ENCODE assay signal across 25 cellular contexts in the genomic region with DNA sequence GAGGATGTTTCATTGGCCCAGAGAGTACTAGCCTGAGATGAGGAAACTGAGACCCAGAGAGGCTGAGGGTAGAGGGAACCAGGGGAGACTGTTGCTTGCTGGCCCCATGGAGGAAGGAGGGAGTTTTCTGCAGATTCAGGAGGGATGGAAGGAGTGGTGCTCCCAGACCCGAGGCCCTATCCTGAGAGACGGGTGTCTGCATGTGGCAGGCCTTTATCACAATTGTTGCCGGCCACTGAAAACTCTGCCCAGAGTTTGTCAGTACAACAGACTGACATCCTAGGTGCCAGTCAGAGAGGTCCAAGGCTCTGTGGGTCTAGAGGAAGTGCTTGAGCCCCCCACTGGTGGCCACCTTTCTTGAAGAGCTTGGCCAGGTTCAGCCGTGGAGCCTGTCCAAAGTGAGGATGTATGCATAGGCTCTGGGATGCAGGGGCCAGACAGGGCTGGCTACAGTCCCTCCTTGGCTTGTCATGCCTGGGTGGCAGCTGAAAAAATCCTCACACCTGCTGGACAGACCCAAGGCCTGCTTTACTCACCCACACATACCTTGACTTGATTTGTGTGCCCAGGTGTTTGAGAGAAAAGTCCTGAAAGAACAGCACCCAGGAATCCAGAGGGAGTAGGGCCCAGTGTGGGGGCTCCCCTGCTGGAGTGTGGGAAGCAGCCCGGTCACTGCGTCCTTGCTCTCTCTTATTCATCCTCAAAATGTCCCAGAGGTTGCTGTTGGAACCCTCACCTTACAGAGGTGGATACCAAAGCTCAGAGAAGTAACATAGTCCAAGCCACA.
"Had no signal": no experiment of that assay in that cellular context is flagged by ENCODE, and none has a peak within 500 bp of the region (broad histone marks: within the 10 kb centered on the region; RNA-seq: fewer than 3 reads in every experiment).

No MANE protein-coding gene starts in this region.

- H3K4me3 Mint-ChIP-seq: immature natural killer cell; naive thymus-derived CD4-positive, alpha-beta T cell; natural killer cell treated with Interleukin-12 subunit alpha and Interleukin-12 subunit beta and Interleukin-15 and Interleukin-18, amount 100 ng/mL, for 72 hours; stimulated activated effector memory CD8-positive, alpha-beta T cell treated with anti-CD3 and anti-CD28 coated beads, Interleukin-12 subunit alpha, Interleukin-12 subunit beta, amount 100 ng/mL, for 72 hours had no signal

- ATAC-seq: mucosa of descending colon; naive thymus-derived CD4-positive, alpha-beta T cell; natural killer cell treated with Interleukin-12 subunit alpha and Interleukin-12 subunit beta and Interleukin-15 and Interleukin-18, amount 100 ng/mL, for 72 hours; psoas muscle; sciatic nerve had no signal

- H3K36me3 ChIP-seq: heart left ventricle, left ventricle myocardium inferior, stomach, thyroid gland, transverse colon, upper lobe of left lung, vagina had no signal

- H3K36me3 Mint-ChIP-seq: naive thymus-derived CD4-positive, alpha-beta T cell; natural killer cell treated with Interleukin-12 subunit alpha and Interleukin-12 subunit beta and Interleukin-15 and Interleukin-18, amount 100 ng/mL, for 72 hours; stimulated activated effector memory CD8-positive, alpha-beta T cell treated with anti-CD3 and anti-CD28 coated beads, Interleukin-12 subunit alpha, Interleukin-12 subunit beta, amount 100 ng/mL, for 72 hours had no signal

- H3K4me3 ChIP-seq: heart left ventricle, left ventricle myocardium inferior, lung, mucosa of descending colon, psoas muscle, skin epidermis, stomach, testis, thyroid gland, transverse colon, upper lobe of left lung, vagina had no signal

- DNase-seq: heart left ventricle; hypothalamus; immature natural killer cell; left ventricle myocardium inferior; midbrain; mucosa of descending colon; naive thymus-derived CD4-positive, alpha-beta T cell; nucleus accumbens; psoas muscle; stimulated activated CD4-positive, alpha-beta T cell treated with anti-CD3 and anti-CD28 coated beads, Interleukin-12 subunit alpha, Interleukin-12 subunit beta, amount 100 ng/mL, for 4 hours; stimulated activated CD4-positive, alpha-beta T cell treated with anti-CD3 and anti-CD28 coated beads, Interleukin-15, amount 100 ng/mL, for 24 hours; stimulated activated CD4-positive, alpha-beta T cell treated with anti-CD3 and anti-CD28 coated beads, Interleukin-4, amount 100 ng/mL, for 24 hours; stimulated activated naive CD4-positive, alpha-beta T cell; stomach; testis; thyroid gland; transverse colon; upper lobe of left lung had no signal

- H3K27ac ChIP-seq: heart left ventricle, left ventricle myocardium inferior, parathyroid adenoma, psoas muscle, skin epidermis, stomach, testis, thyroid gland, transverse colon, upper lobe of left lung, vagina had no signal

- H3K4me1 ChIP-seq: left ventricle myocardium inferior, parathyroid adenoma, psoas muscle, stomach, testis, transverse colon, upper lobe of left lung, vagina had no signal

- H3K9me3 ChIP-seq: psoas muscle, testis, thyroid gland, transverse colon, vagina had no signal

- H3K9me3 Mint-ChIP-seq: natural killer cell treated with Interleukin-12 subunit alpha and Interleukin-12 subunit beta and Interleukin-15 and Interleukin-18, amount 100 ng/mL, for 72 hours; stimulated activated effector memory CD8-positive, alpha-beta T cell treated with anti-CD3 and anti-CD28 coated beads, Interleukin-12 subunit alpha, Interleukin-12 subunit beta, amount 100 ng/mL, for 72 hours had no signal

- H3K9ac ChIP-seq: parathyroid adenoma had no signal

- H3K79me2 ChIP-seq: parathyroid adenoma had no signal

- H3K4me1 Mint-ChIP-seq: immature natural killer cell; naive thymus-derived CD4-positive, alpha-beta T cell; stimulated activated effector memory CD8-positive, alpha-beta T cell treated with anti-CD3 and anti-CD28 coated beads, Interleukin-12 subunit alpha, Interleukin-12 subunit beta, amount 100 ng/mL, for 72 hours had no signal

- H3K27ac Mint-ChIP-seq: immature natural killer cell; naive thymus-derived CD4-positive, alpha-beta T cell; natural killer cell treated with Interleukin-12 subunit alpha and Interleukin-12 subunit beta and Interleukin-15 and Interleukin-18, amount 100 ng/mL, for 72 hours; stimulated activated effector memory CD8-positive, alpha-beta T cell treated with anti-CD3 and anti-CD28 coated beads, Interleukin-12 subunit alpha, Interleukin-12 subunit beta, amount 100 ng/mL, for 72 hours had no signal

- H3K27me3 ChIP-seq: heart left ventricle, testis, thyroid gland, transverse colon, upper lobe of left lung, vagina had no signal
